11 cellular contexts compared by ENCODE assay signal in genomic region chr7:97733276-97734206, GRCh38. TPM values are rescaled to one million over a fixed set of nuclear protein-coding genes. Genes with fewer than 3 reads are reported as not detected.
A peak's percentile ranks its signal among the peaks of the same experiment; 100 is the strongest.
DNase-seq lines count a peak whose midpoint lies in the region; ATAC-seq and TF ChIP-seq lines count a peak whose summit lies in the region.
"Had no signal": no experiment of that assay in that cellular context is flagged by ENCODE, and none has a peak within 500 bp of the region (broad histone marks: within the 10 kb centered on the region; RNA-seq: fewer than 3 reads in every experiment).

No MANE protein-coding gene starts in this region.

- H3K23ac ChIP-seq in trophoblast cell (ENCODE audit: low read length): no peak overlapping the region

- no peaks in the 10 kb centered on the region for H3K79me2 ChIP-seq in trophoblast cell (ENCODE audit: control insufficient read depth, insufficient read depth, low read length, poor library complexity)

- H3K27ac ChIP-seq in esophagus muscularis mucosa (replicated peaks in 1 of 4) (no peak overlapping the region), trophoblast cell (ENCODE audit: low read depth, low read length) (no peak overlapping the region)
- H3K27ac ChIP-seq: tibial artery had no signal

- H3K4me3 ChIP-seq in esophagus muscularis mucosa (peak overlapping the region; percentile 9 to 31 (median 25)), trophoblast cell (ENCODE audit: low read depth, low read length) (no peak overlapping the region)

- no peak overlapping the region for H4K8ac ChIP-seq in trophoblast cell (ENCODE audit: low read depth, low read length)

- H3K18ac ChIP-seq in trophoblast cell (ENCODE audit: low read length): no peak overlapping the region

- no peak overlapping the region for H3K14ac ChIP-seq in trophoblast cell (ENCODE audit: low read length)

- TF ChIP-seq CTCF in esophagus muscularis mucosa (IDR thresholded peaks at IDR 0.05): no peak

- 3% methylated on average over 15 of the region's 62 CpGs for WGBS in esophagus muscularis mucosa
- WGBS in trophoblast cell (ENCODE audit: extremely low coverage, insufficient coverage, insufficient read length): no CpG with 5 or more reads among the region's 62 CpGs

- DNase-seq in DMS79 treated with DMSO at 0.1 percent for 48 hours (lab: John Stamatoyannopoulos, UW) (peak; percentile 47), NCI-H69 (lab: John Stamatoyannopoulos, UW) (peak; percentile 44), esophagus muscularis mucosa (ENCODE audit: extremely low spot score) (no peak), trophoblast cell (no peak), NOMO-1 (lab: John Stamatoyannopoulos, UW; ENCODE audit: unreplicated experiment in 2 of 2) (no peak), superior temporal gyrus (ENCODE audit: extremely low spot score) (no peak)
- no peak for DNase-seq in stimulated activated naive CD4-positive, alpha-beta T cell (lab: John Stamatoyannopoulos, UW)
- DNase-seq: EL, NCI-H2081 had no signal

- no peak overlapping the region for H4K12ac ChIP-seq in trophoblast cell (ENCODE audit: low read depth, low read length)

- H4K91ac ChIP-seq in trophoblast cell (ENCODE audit: low read depth, low read length): no peak overlapping the region

- H2BK5ac ChIP-seq in trophoblast cell (ENCODE audit: low read depth, low read length, poor library complexity): no peak overlapping the region

- H3K27me3 ChIP-seq in esophagus muscularis mucosa (peaks cover 0 to 40% (median 16%) of the 10 kb centered on the region in 4 donors), trophoblast cell (ENCODE audit: insufficient read depth, low read length) (peaks cover 29% of the 10 kb centered on the region)

- no peak overlapping the region for H2BK12ac ChIP-seq in trophoblast cell (ENCODE audit: low read length)

- H2AFZ ChIP-seq in trophoblast cell (ENCODE audit: insufficient read depth, low read length, poor library complexity): peak overlapping the region; percentile 23

- H3K9me3 ChIP-seq in esophagus muscularis mucosa (no peaks in the 10 kb centered on the region), trophoblast cell (ENCODE audit: insufficient read depth, low read depth, low read length) (peaks cover 5% of the 10 kb centered on the region)

- H3K4me2 ChIP-seq in trophoblast cell (ENCODE audit: low read length): peak overlapping the region; percentile 64

- H3K36me3 ChIP-seq in esophagus muscularis mucosa: no peaks in the 10 kb centered on the region
- H3K36me3 ChIP-seq in trophoblast cell (ENCODE audit: control insufficient read depth in 1 of 2, insufficient read depth in 2 of 2, low read length in 2 of 2): no peaks in the 10 kb centered on the region
- H3K36me3 ChIP-seq: tibial artery had no signal

- H3K4me1 ChIP-seq in esophagus muscularis mucosa (peaks cover 0 to 26% (median 19%) of the 10 kb centered on the region in 4 donors), trophoblast cell (ENCODE audit: control insufficient read depth in 1 of 2, insufficient read depth in 2 of 2, low read length in 2 of 2) (peaks cover 8 to 13% of the 10 kb centered on the region in 2 experiments)

- H3K4ac ChIP-seq in trophoblast cell (ENCODE audit: low read depth, low read length): no peak overlapping the region

- no peak for TF ChIP-seq POLR2A in esophagus muscularis mucosa (IDR thresholded peaks at IDR 0.05; ENCODE audit: low read depth)

- no peak overlapping the region for H2AK5ac ChIP-seq in trophoblast cell (ENCODE audit: low read length)

- no peak overlapping the region for H2BK120ac ChIP-seq in trophoblast cell (ENCODE audit: insufficient read depth, low read length, poor library complexity)

- no peak for ATAC-seq in HG02571 (IDR thresholded peaks at IDR 0.05; ENCODE audit: unreplicated experiment)

- H3K9ac ChIP-seq in trophoblast cell (ENCODE audit: low read length): no peak overlapping the region

- intact Hi-C loops in esophagus muscularis mucosa (cut with DNase I): no loop called here

- no peak for TF ChIP-seq EP300 in esophagus muscularis mucosa (IDR thresholded peaks at IDR 0.05)

- no peaks in the 10 kb centered on the region for H3K79me1 ChIP-seq in trophoblast cell (ENCODE audit: low read length)

RNA-seq across cellular contexts. Expression of gene TAC1, which starts 1.7 kb away (rescaled TPM):
- total RNA-seq in esophagus muscularis mucosa: 1 to 10 TPM; 1.2 to 5.8 (median 2.7) TPM
- 0.12 and 0.17 TPM in 2 replicates for polyA plus RNA-seq in trophoblast cell (2013)

Comparison
In these comparisons a context has a peak if more than half of its experiments do, and no peak if none do; other contexts are left out.
1. DNase-seq: peak in DMS79 treated with DMSO at 0.1 percent for 48 hours (single experiment) and NCI-H69 (single experiment); none in esophagus muscularis mucosa (single experiment), trophoblast cell (0 of 2), NOMO-1 (0 of 2), superior temporal gyrus (single experiment) and stimulated activated naive CD4-positive, alpha-beta T cell (0 of 6).